In genomic region chr1:180157108-180157507, GRCh38 we compare ENCODE assay signal across 11 cellular contexts. TPM values are rescaled to one million over a fixed set of nuclear protein-coding genes. Genes with fewer than 3 reads are reported as not detected.
DNase-seq lines count a peak whose midpoint lies in the region; ATAC-seq and TF ChIP-seq lines count a peak whose summit lies in the region.
"Had no signal": no experiment of that assay in that cellular context is flagged by ENCODE, and none has a peak within 500 bp of the region (broad histone marks: within the 10 kb centered on the region; RNA-seq: fewer than 3 reads in every experiment).

No MANE protein-coding gene starts in this region.

- H3K27ac ChIP-seq in stomach (peak overlapping the region; percentile 79 to 96 (median 94)), aorta (ENCODE audit: low read depth in 1 of 2, low read length in 2 of 2) (no peak overlapping the region)

- no peaks in the 10 kb centered on the region for H3K9me3 Mint-ChIP-seq in activated naive CD8-positive, alpha-beta T cell (ENCODE audit: low read depth)

- TF ChIP-seq EP300 in stomach (IDR thresholded peaks at IDR 0.05), result no peak

- H3K36me3 Mint-ChIP-seq in activated naive CD8-positive, alpha-beta T cell, result no peaks in the 10 kb centered on the region

- no peak for TF ChIP-seq POLR2A in stomach (IDR thresholded peaks at IDR 0.05)

- H3K9me3 ChIP-seq in stomach (no peaks in the 10 kb centered on the region), aorta (ENCODE audit: control insufficient read depth, low read length) (no peaks in the 10 kb centered on the region), HAP-1 (no peaks in the 10 kb centered on the region)

- intact Hi-C loops in stomach (cut with DNase I; ENCODE audit: low total_unique reads), result no loop called here
- intact Hi-C loops in aorta (cut with DNase I), result no loop called here

- 45 to 67% (median 55%) methylated on average over 4 of the region's 4 CpGs for WGBS in stomach, 5 donors
- 75 to 78% methylated on average over 4 of the region's 4 CpGs for WGBS in aorta, 2 donors

- H3K36me3 ChIP-seq in stomach, result no peaks in the 10 kb centered on the region
- H3K36me3 ChIP-seq in aorta (ENCODE audit: control insufficient read depth in 1 of 2, insufficient read depth in 2 of 2, low read length in 1 of 2), result no peaks in the 10 kb centered on the region
- no peaks in the 10 kb centered on the region for H3K36me3 ChIP-seq in HAP-1 (replicated peaks)

- peak; percentile 5 for DNase-seq in NOMO-1 treated with DMSO at 0.1 percent for 48 hours (lab: John Stamatoyannopoulos, UW; ENCODE audit: unreplicated experiment)
- DNase-seq in NOMO-1 treated with dmso at 0.1 percent for 144 hours (lab: John Stamatoyannopoulos, UW; ENCODE audit: unreplicated experiment), result no peak
- DNase-seq in hepatic stellate cell (ENCODE audit: low spot score), result peak; percentile 77
- no peak for DNase-seq in stomach
- DNase-seq in aorta, result no peak
- DNase-seq in HAP-1 (ENCODE audit: low spot score in 2 of 2), result no peak
- DNase-seq: ACHN, activated gamma-delta T cell, T-helper 9 cell had no signal

- peak overlapping the region; percentile 17 for H3K27ac Mint-ChIP-seq in activated naive CD8-positive, alpha-beta T cell

- ATAC-seq in aorta (ENCODE audit: low FRiP score), result no peak
- ATAC-seq in GM18498 (IDR thresholded peaks at IDR 0.05; ENCODE audit: unreplicated experiment), result no peak

- H3K4me3 ChIP-seq in stomach (peak overlapping the region; percentile 9 to 96 (median 92)), aorta (ENCODE audit: low read length in 2 of 2) (no peak overlapping the region), HAP-1 (no peak overlapping the region)

- H3K4me1 ChIP-seq in stomach, result peaks cover 38 to 76% (median 73%) of the 10 kb centered on the region in 4 donors
- peaks cover 0 to 4% of the 10 kb centered on the region in 2 donors for H3K4me1 ChIP-seq in aorta (ENCODE audit: control insufficient read depth in 1 of 2, insufficient read depth in 2 of 2, low read length in 2 of 2)
- H3K4me1 ChIP-seq in HAP-1, result peaks cover 9% of the 10 kb centered on the region

- no peaks in the 10 kb centered on the region for H3K27me3 Mint-ChIP-seq in activated naive CD8-positive, alpha-beta T cell

- in situ Hi-C loops in HAP-1 (cut with MboI; ENCODE audit: low sequenced_read_pairs), result no loop called here

- H3K4me1 Mint-ChIP-seq in activated naive CD8-positive, alpha-beta T cell (ENCODE audit: low read depth), result peaks cover 37% of the 10 kb centered on the region

- H3K27me3 ChIP-seq in stomach (no peaks in the 10 kb centered on the region), aorta (ENCODE audit: control insufficient read depth in 1 of 2, insufficient read depth in 2 of 2, low read length in 1 of 2) (no peaks in the 10 kb centered on the region), HAP-1 (ENCODE audit: low read depth) (no peaks in the 10 kb centered on the region)

- no peak for TF ChIP-seq CTCF in stomach (IDR thresholded peaks at IDR 0.05)

- peak overlapping the region; percentile 93 for H3K4me3 Mint-ChIP-seq in activated naive CD8-positive, alpha-beta T cell

RNA-seq across cellular contexts. Expression of gene QSOX1, which starts 2.4 kb away (rescaled TPM):
- total RNA-seq in stomach (100 to 1,000 TPM in 3 of 5 donors, 10 to 100 TPM in 2; 58.3 to 323 (median 129) TPM), aorta (10 to 100 TPM; 88.2 to 95.1 TPM)
- polyA plus RNA-seq in stomach (100 to 1,000 TPM in 2 of 3 donors, 10 to 100 TPM in 1; 38.5 to 118 (median 103) TPM), aorta (100 to 1,000 TPM in 1 of 2 donors, 10 to 100 TPM in 1; 24.5 to 181 TPM)

Comparison
In these comparisons a context has a peak if more than half of its experiments do, and no peak if none do; other contexts are left out.
1. DNase-seq: peak in NOMO-1 treated with DMSO at 0.1 percent for 48 hours (single experiment) and hepatic stellate cell (single experiment); none in NOMO-1 treated with dmso at 0.1 percent for 144 hours (single experiment), stomach (single experiment), aorta (0 of 2) and HAP-1 (0 of 2).
2. H3K27ac ChIP-seq: peak in stomach (5 of 5); none in aorta (0 of 2).
3. H3K4me3 ChIP-seq: peak in stomach (4 of 4); none in aorta (0 of 2) and HAP-1 (single experiment).